Comparison of ENCODE assay signal across 9 cellular contexts in the genomic region with DNA sequence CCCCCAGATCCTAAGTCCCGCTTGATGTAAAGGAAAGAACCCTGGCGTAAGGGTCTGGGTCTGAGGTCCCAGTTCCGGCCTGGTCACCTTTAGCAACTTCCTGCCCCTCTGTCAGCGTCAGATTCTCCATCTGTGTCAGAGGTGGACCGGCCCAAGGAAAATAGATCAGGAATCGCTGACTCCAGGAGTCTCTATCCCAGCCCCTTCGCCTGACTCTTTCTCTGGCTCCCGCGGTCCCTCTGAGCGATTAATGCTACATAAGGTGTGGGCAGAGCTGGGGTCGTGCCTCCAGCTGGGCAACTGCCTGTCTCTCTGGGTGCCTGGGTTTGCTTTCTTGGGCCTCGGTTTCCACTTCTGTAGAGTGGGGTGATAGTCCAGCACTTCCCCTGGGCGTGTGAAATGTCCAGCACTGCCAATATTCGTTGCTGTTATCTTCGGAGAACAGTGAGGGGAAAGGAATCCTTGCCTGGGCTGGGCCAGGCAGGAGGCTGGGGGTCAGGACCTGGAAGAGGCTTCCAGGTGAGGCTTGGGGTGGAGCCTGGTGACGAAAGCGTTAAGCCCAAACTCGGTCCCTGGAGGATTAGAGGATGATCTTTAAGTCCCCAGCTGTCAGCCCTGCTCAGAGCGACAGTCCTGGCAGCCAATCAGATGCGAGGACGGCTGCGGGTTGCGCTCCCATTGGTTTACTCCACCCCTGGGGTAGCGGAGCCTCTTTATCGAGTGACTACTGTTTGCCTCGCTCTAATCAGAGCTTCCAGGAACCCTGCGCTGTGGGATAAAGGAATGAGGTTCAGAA. TPM values are rescaled to one million over a fixed set of nuclear protein-coding genes. Genes with fewer than 3 reads are reported as not detected.
DNase-seq lines count a peak whose midpoint lies in the region; ATAC-seq and TF ChIP-seq lines count a peak whose summit lies in the region.
"Had no signal": no experiment of that assay in that cellular context is flagged by ENCODE, and none has a peak within 500 bp of the region (broad histone marks: within the 10 kb centered on the region; RNA-seq: fewer than 3 reads in every experiment).

No MANE protein-coding gene starts in this region.

- TF ChIP-seq CTCF in natural killer cell (IDR thresholded peaks at IDR 0.05): no peak

- no peaks in the 10 kb centered on the region for H3K27me3 ChIP-seq in CD4-positive, alpha-beta memory T cell (ENCODE audit: insufficient read depth, low read length)

- H3K36me3 ChIP-seq in CD4-positive, alpha-beta memory T cell (ENCODE audit: insufficient read depth, low read length): peaks cover 33% of the 10 kb centered on the region

- DNase-seq in CD4-positive, alpha-beta memory T cell: peak; percentile 86 to 93 (median 88)
- peak; percentile 96 for DNase-seq in LHCN-M2 (ENCODE audit: low read depth)
- peak; percentile 97 for DNase-seq in RPMI7951 (ENCODE audit: low read depth)
- DNase-seq in fibroblast of peridontal ligament (ENCODE audit: extremely low read depth): peak; percentile 91
- DNase-seq in natural killer cell: peak; percentile 81
- DNase-seq in stimulated activated effector memory CD8-positive, alpha-beta T cell treated with anti-CD3 and anti-CD28 coated beads, Interleukin-12 subunit alpha, Interleukin-12 subunit beta, amount 100 ng/mL, for 72 hours (ENCODE audit: low spot score in 2 of 2): peak; percentile 80 to 93

- H3K4me3 ChIP-seq in CD4-positive, alpha-beta memory T cell (ENCODE audit: low read length in 2 of 2): peak overlapping the region; percentile 56 to 100

- H3K9me3 ChIP-seq in CD4-positive, alpha-beta memory T cell (ENCODE audit: control insufficient read depth in 1 of 2, low read length in 2 of 2): no peaks in the 10 kb centered on the region

- H3K27me3 Mint-ChIP-seq in CD4-positive, alpha-beta memory T cell: no peaks in the 10 kb centered on the region
- H3K27me3 Mint-ChIP-seq in activated T-helper 17 cell treated with anti-CD3 and anti-CD28 coated beads, Interleukin-2, amount 50 U/mL, for 72 hours: no peaks in the 10 kb centered on the region
- H3K27me3 Mint-ChIP-seq in natural killer cell (ENCODE audit: low read depth in 2 of 2): no peaks in the 10 kb centered on the region

- ATAC-seq in GM21619 (IDR thresholded peaks at IDR 0.05; ENCODE audit: unreplicated experiment) (peak; percentile 42), natural killer cell (peak; percentile 52 to 58 (median 56))
- ATAC-seq in activated T-helper 17 cell treated with anti-CD3 and anti-CD28 coated beads, Interleukin-2, amount 50 U/mL, for 72 hours (replicated peaks): peak; percentile 73
- ATAC-seq in stimulated activated effector memory CD8-positive, alpha-beta T cell treated with anti-CD3 and anti-CD28 coated beads, Interleukin-12 subunit alpha, Interleukin-12 subunit beta, amount 100 ng/mL, for 72 hours: peak; percentile 78

- peak overlapping the region; percentile 75 for H3K27ac ChIP-seq in CD4-positive, alpha-beta memory T cell (ENCODE audit: low read depth, low read length)

- POLR2A ChIA-PET in CD4-positive, alpha-beta memory T cell (lab: Charles Lee; ENCODE audit: partially characterized antibody): interaction anchor here (0.7 to 57.1 kb wide), 28 partner anchors 8 to 235 kb away, joined by 3 to 3893 read pairs (median 5); partner anchors contain the start of genes ARHGAP45, CIRBP, CNN2 and FAM174C

- intact Hi-C loops in CD4-positive, alpha-beta memory T cell (cut with micrococcal nuclease): loop anchor here (1.0 to 2.0 kb wide), 4 partner anchors 14 to 36 kb away; partner anchors contain the start of genes ARHGAP45, CNN2, RNU6-2 and TMEM259
- intact Hi-C loops in natural killer cell (cut with micrococcal nuclease): loop anchor here (2.0 kb wide), 1 partner anchor 20 kb away; the partner anchor contains the start of genes RNU6-2 and TMEM259

- peaks cover 21 to 51% of the 10 kb centered on the region in 2 donors for H3K36me3 Mint-ChIP-seq in CD4-positive, alpha-beta memory T cell
- H3K36me3 Mint-ChIP-seq in activated T-helper 17 cell treated with anti-CD3 and anti-CD28 coated beads, Interleukin-2, amount 50 U/mL, for 72 hours (ENCODE audit: low read depth): peaks cover 41% of the 10 kb centered on the region
- no peaks in the 10 kb centered on the region for H3K36me3 Mint-ChIP-seq in natural killer cell
- peaks cover 50% of the 10 kb centered on the region for H3K36me3 Mint-ChIP-seq in stimulated activated effector memory CD8-positive, alpha-beta T cell treated with anti-CD3 and anti-CD28 coated beads, Interleukin-12 subunit alpha, Interleukin-12 subunit beta, amount 100 ng/mL, for 72 hours

- peaks cover 27 to 65% (median 48%) of the 10 kb centered on the region in 4 donors for H3K4me1 Mint-ChIP-seq in CD4-positive, alpha-beta memory T cell
- H3K4me1 Mint-ChIP-seq in activated T-helper 17 cell treated with anti-CD3 and anti-CD28 coated beads, Interleukin-2, amount 50 U/mL, for 72 hours: peaks cover 21% of the 10 kb centered on the region
- peaks cover 39 to 53% of the 10 kb centered on the region in 2 donors for H3K4me1 Mint-ChIP-seq in natural killer cell
- H3K4me1 Mint-ChIP-seq in stimulated activated effector memory CD8-positive, alpha-beta T cell treated with anti-CD3 and anti-CD28 coated beads, Interleukin-12 subunit alpha, Interleukin-12 subunit beta, amount 100 ng/mL, for 72 hours: peaks cover 55% of the 10 kb centered on the region

- H3K9me3 Mint-ChIP-seq in CD4-positive, alpha-beta memory T cell: peaks cover 0 to 6% (median 0%) of the 10 kb centered on the region in 8 donors
- no peaks in the 10 kb centered on the region for H3K9me3 Mint-ChIP-seq in activated T-helper 17 cell treated with anti-CD3 and anti-CD28 coated beads, Interleukin-2, amount 50 U/mL, for 72 hours
- no peaks in the 10 kb centered on the region for H3K9me3 Mint-ChIP-seq in natural killer cell
- H3K9me3 Mint-ChIP-seq in stimulated activated effector memory CD8-positive, alpha-beta T cell treated with anti-CD3 and anti-CD28 coated beads, Interleukin-12 subunit alpha, Interleukin-12 subunit beta, amount 100 ng/mL, for 72 hours: no peaks in the 10 kb centered on the region

- peak overlapping the region; percentile 91 to 97 (median 95) for H3K27ac Mint-ChIP-seq in CD4-positive, alpha-beta memory T cell
- peak overlapping the region; percentile 82 for H3K27ac Mint-ChIP-seq in activated T-helper 17 cell treated with anti-CD3 and anti-CD28 coated beads, Interleukin-2, amount 50 U/mL, for 72 hours
- peak overlapping the region; percentile 85 to 92 for H3K27ac Mint-ChIP-seq in natural killer cell
- H3K27ac Mint-ChIP-seq in stimulated activated effector memory CD8-positive, alpha-beta T cell treated with anti-CD3 and anti-CD28 coated beads, Interleukin-12 subunit alpha, Interleukin-12 subunit beta, amount 100 ng/mL, for 72 hours: peak overlapping the region; percentile 70

- peaks cover 47% of the 10 kb centered on the region for H3K4me1 ChIP-seq in CD4-positive, alpha-beta memory T cell (ENCODE audit: insufficient read depth, low read length)

- CTCF ChIA-PET in CD4-positive, alpha-beta memory T cell (lab: Charles Lee; ENCODE audit: partially characterized antibody): interaction anchor here (1.0 to 4.7 kb wide), 6 partner anchors 12 to 152 kb away, joined by 3 to 31 read pairs (median 4); partner anchors contain the start of gene ARHGAP45

- peak overlapping the region; percentile 95 to 100 (median 97) for H3K4me3 Mint-ChIP-seq in CD4-positive, alpha-beta memory T cell
- H3K4me3 Mint-ChIP-seq in activated T-helper 17 cell treated with anti-CD3 and anti-CD28 coated beads, Interleukin-2, amount 50 U/mL, for 72 hours: peak overlapping the region; percentile 93
- peak overlapping the region; percentile 98 for H3K4me3 Mint-ChIP-seq in natural killer cell
- peak overlapping the region; percentile 85 for H3K4me3 Mint-ChIP-seq in stimulated activated effector memory CD8-positive, alpha-beta T cell treated with anti-CD3 and anti-CD28 coated beads, Interleukin-12 subunit alpha, Interleukin-12 subunit beta, amount 100 ng/mL, for 72 hours

RNA-seq across cellular contexts. Expression of gene ABCA7, which starts 0.8 kb away (rescaled TPM):
- 100 to 1,000 TPM; 313 to 319 TPM for total RNA-seq in CD4-positive, alpha-beta memory T cell
- polyA plus RNA-seq in CD4-positive, alpha-beta memory T cell: 10 to 100 TPM; 10.7 to 11.2 TPM
- total RNA-seq in LHCN-M2 (2014; rRNA removed) (18.1 and 21.5 TPM in 2 replicates), natural killer cell (100 to 1,000 TPM in 2 of 3 donors, 10 to 100 TPM in 1; 73.3 to 149 (median 121) TPM)
- polyA plus RNA-seq in LHCN-M2 (2012): 13.5 TPM
- 1.5 and 3.4 TPM in 2 replicates for total RNA-seq in RPMI7951 (2014; rRNA removed; shearing (Covaris generic))
- total RNA-seq in activated T-helper 17 cell treated with anti-CD3 and anti-CD28 coated beads, Interleukin-2, amount 50 U/mL, for 72 hours: 10 to 100 TPM; 21.8 to 31.2 TPM

RNA-seq across cellular contexts. Expression of gene CNN2, which starts 14.3 kb away (rescaled TPM):
- 100 to 1,000 TPM; 263 to 266 TPM for total RNA-seq in CD4-positive, alpha-beta memory T cell
- polyA plus RNA-seq in CD4-positive, alpha-beta memory T cell: 100 to 1,000 TPM; 444 to 632 TPM
- total RNA-seq in LHCN-M2 (2014; rRNA removed) (130 and 145 TPM in 2 replicates), natural killer cell (100 to 1,000 TPM; 163 to 276 (median 179) TPM)
- polyA plus RNA-seq in LHCN-M2 (2012): 435 TPM
- 179 and 199 TPM in 2 replicates for total RNA-seq in RPMI7951 (2014; rRNA removed; shearing (Covaris generic))
- 100 to 1,000 TPM; 152 to 246 TPM for total RNA-seq in activated T-helper 17 cell treated with anti-CD3 and anti-CD28 coated beads, Interleukin-2, amount 50 U/mL, for 72 hours

RNA-seq across cellular contexts. Expression of gene RNU6-2, which starts 19.4 kb away (rescaled TPM):
- not detected for total RNA-seq in CD4-positive, alpha-beta memory T cell
- polyA plus RNA-seq in CD4-positive, alpha-beta memory T cell: not detected
- total RNA-seq in LHCN-M2 (2014; rRNA removed) (not detected in 2 replicates), natural killer cell (not detected)
- polyA plus RNA-seq in LHCN-M2 (2012): not detected
- total RNA-seq in RPMI7951 (2014; rRNA removed; shearing (Covaris generic)): not detected in 2 replicates
- not detected for total RNA-seq in activated T-helper 17 cell treated with anti-CD3 and anti-CD28 coated beads, Interleukin-2, amount 50 U/mL, for 72 hours
- total RNA-seq: activated CD8-positive, alpha-beta memory T cell treated with anti-CD3 and anti-CD28 coated beads for 36 hours had no signal

RNA-seq across cellular contexts. Expression of gene TMEM259, which starts 19.8 kb away (rescaled TPM):
- 100 to 1,000 TPM; 315 to 329 TPM for total RNA-seq in CD4-positive, alpha-beta memory T cell
- polyA plus RNA-seq in CD4-positive, alpha-beta memory T cell: 10 to 100 TPM; 40.5 to 75.9 TPM
- total RNA-seq in LHCN-M2 (2014; rRNA removed): 154 and 176 TPM in 2 replicates
- 67.8 TPM for polyA plus RNA-seq in LHCN-M2 (2012)
- 46.9 and 58.0 TPM in 2 replicates for total RNA-seq in RPMI7951 (2014; rRNA removed; shearing (Covaris generic))
- 100 to 1,000 TPM; 101 to 120 TPM for total RNA-seq in activated T-helper 17 cell treated with anti-CD3 and anti-CD28 coated beads, Interleukin-2, amount 50 U/mL, for 72 hours
- total RNA-seq in natural killer cell: 100 to 1,000 TPM; 310 to 354 (median 317) TPM

RNA-seq across cellular contexts. Expression of gene ARHGAP45, which starts 26.3 kb away (rescaled TPM):
- total RNA-seq in CD4-positive, alpha-beta memory T cell: 100 to 1,000 TPM; 834 to 836 TPM
- polyA plus RNA-seq in CD4-positive, alpha-beta memory T cell: 100 to 1,000 TPM; 222 to 501 TPM
- total RNA-seq in LHCN-M2 (2014; rRNA removed) (0.13 and 0.57 TPM in 2 replicates), natural killer cell (100 to 1,000 TPM; 535 to 601 (median 560) TPM)
- polyA plus RNA-seq in LHCN-M2 (2012): 3.5 TPM
- 0.98 and 1.3 TPM in 2 replicates for total RNA-seq in RPMI7951 (2014; rRNA removed; shearing (Covaris generic))
- 100 to 1,000 TPM; 211 to 310 TPM for total RNA-seq in activated T-helper 17 cell treated with anti-CD3 and anti-CD28 coated beads, Interleukin-2, amount 50 U/mL, for 72 hours

Comparison
In these comparisons a context has a peak if more than half of its experiments do, and no peak if none do; other contexts are left out.
1. Peak in every context shown above with its lines: DNase-seq, ATAC-seq, H3K4me3 ChIP-seq and H3K27ac ChIP-seq.